17 cellular contexts compared by ENCODE assay signal in genomic region chr15:58049520-58050227, GRCh38. TPM values are rescaled to one million over a fixed set of nuclear protein-coding genes. Genes with fewer than 3 reads are reported as not detected.
DNase-seq lines count a peak whose midpoint lies in the region; ATAC-seq, FAIRE-seq and TF ChIP-seq lines count a peak whose summit lies in the region.
"Had no signal": no experiment of that assay in that cellular context is flagged by ENCODE, and none has a peak within 500 bp of the region (broad histone marks: within the 10 kb centered on the region; RNA-seq: fewer than 3 reads in every experiment).

No MANE protein-coding gene starts in this region.

- H3K79me2 ChIP-seq in K562 (ENCODE audit: control insufficient read depth, insufficient read depth, low read length) = peaks cover 99% of the 10 kb centered on the region

- peak; percentile 7 for FAIRE-seq in A549 (lab: Jason Lieb, UNC)
- FAIRE-seq in K562 (lab: Jason Lieb, UNC) = no peak

- H3K27me3 ChIP-seq in HAP-1 (ENCODE audit: low read depth) (no peaks in the 10 kb centered on the region; the same call in 1 of the 2 replicates), K562 (ENCODE audit: control insufficient read depth in 2 of 2, insufficient read depth in 2 of 2, low read length in 2 of 2) (no peaks in the 10 kb centered on the region)
- H3K27me3 ChIP-seq: BLaER1 treated with 17β-estradiol and CSF1 and Interleukin-3, amounts not matched to agents 10 nM and 100 nM had no signal

- 0 out of 2 replicates have a peak, but pooled peaks cover 3% of the 10 kb centered on the region for H4K20me1 ChIP-seq in K562 (replicated peaks; ENCODE audit: control insufficient read depth, insufficient read depth, low read length)
- H4K20me1 ChIP-seq: BLaER1 treated with 17β-estradiol and CSF1 and Interleukin-3, amounts not matched to agents 10 nM and 100 nM had no signal

- H3K9me3 ChIP-seq in A549 = 0 out of 3 replicates have a peak, but pooled peaks cover 4% of the 10 kb centered on the region
- H3K9me3 ChIP-seq in HAP-1 = no peaks in the 10 kb centered on the region
- H3K9me3 ChIP-seq in K562 (replicated peaks; ENCODE audit: control insufficient read depth, insufficient read depth, low read depth, low read length) = no peaks in the 10 kb centered on the region
- H3K9me3 ChIP-seq: BLaER1 treated with 17β-estradiol and CSF1 and Interleukin-3, amounts not matched to agents 10 nM and 100 nM had no signal

- no TSS peak for BruUV-seq in K562 (replicated peaks; lab: Mats Ljungman, UMichigan)

- TF ChIP-seq CTCF in A549 (IDR thresholded peaks at IDR 0.05) = no peak
- no peak for TF ChIP-seq CTCF in K562 (IDR thresholded peaks at IDR 0.05 in 2 of 3, conservative IDR thresholded peaks at IDR 0.05 in 1 of 3; ENCODE audit: insufficient read depth in 2 of 3, low read depth in 1 of 3, low read length in 3 of 3)

- intact Hi-C loops in K562 (cut with micrococcal nuclease) (no loop called here), head of caudate nucleus (cut with DNase I) (no loop called here)

- H3K4me2 ChIP-seq in A549 = no peak overlapping the region
- no peak overlapping the region for H3K4me2 ChIP-seq in K562 (ENCODE audit: insufficient read depth, low read length)
- H3K4me2 ChIP-seq: BLaER1 treated with 17β-estradiol and CSF1 and Interleukin-3, amounts not matched to agents 10 nM and 100 nM had no signal

- POLR2A ChIA-PET in A549 (lab: Yijun Ruan, JAX) (no interaction called here), K562 (lab: Yijun Ruan, JAX) (interaction anchor here (0.6 to 0.7 kb wide), 2 partner anchors 135 to 301 kb away, joined by 3 to 4 read pairs; no protein-coding TSS in a partner anchor)

- ATAC-seq in A549 (no peak; a peak in 1 of 6 replicates), K562 (peak; percentile 47), GM21390 (IDR thresholded peaks at IDR 0.05; ENCODE audit: unreplicated experiment) (no peak)
- ATAC-seq: HCT116 had no signal

- WGBS in A549 (ENCODE audit: missing lambda C conversion rate) = 2% methylated on average over 3 of the region's 3 CpGs
- 81% methylated on average over 3 of the region's 3 CpGs for WGBS in K562 (ENCODE audit: insufficient coverage, low coverage, missing lambda C conversion rate)

- H3K36me3 ChIP-seq in HAP-1 (replicated peaks) (no peaks in the 10 kb centered on the region), K562 (ENCODE audit: control insufficient read depth, insufficient read depth, low read length) (peaks cover 56% of the 10 kb centered on the region; the same call in 2 of the 3 replicates)
- H3K36me3 ChIP-seq: BLaER1 treated with 17β-estradiol and CSF1 and Interleukin-3, amounts not matched to agents 10 nM and 100 nM had no signal

- in situ Hi-C loops in HAP-1 (cut with MboI; ENCODE audit: low sequenced_read_pairs) (no loop called here), K562 (cut with MboI) (loop anchor here (25.0 kb wide), 2 partner anchors 312 to 487 kb away; no protein-coding TSS in a partner anchor)

- H2AFZ ChIP-seq in K562 (ENCODE audit: low read depth, low read length) = no peak overlapping the region

- no peaks in the 10 kb centered on the region for H3K9me1 ChIP-seq in K562 (ENCODE audit: control insufficient read depth, insufficient read depth, low read length)

- no peak for TF ChIP-seq EP300 in A549 (IDR thresholded peaks at IDR 0.05)
- no peak for TF ChIP-seq EP300 in K562 (IDR thresholded peaks at IDR 0.05; ENCODE audit: low read length)

- DNase-seq in A549 (ENCODE audit: low read depth in 1 of 2, low spot score in 1 of 2) (no peak), HAP-1 (ENCODE audit: low spot score in 2 of 2) (peak; percentile 57 to 71), K562 (ENCODE audit: extremely low read depth in 1 of 4, low spot score in 3 of 4) (no peak), iPS-NIHi11 (ENCODE audit: low spot score) (peak; percentile 18), NCI-H2081 (lab: John Stamatoyannopoulos, UW) (no peak), NCI-H128 (lab: John Stamatoyannopoulos, UW; ENCODE audit: unreplicated experiment) (no peak), head of caudate nucleus (no peak)
- DNase-seq: 8988T; ACHN; CD4-positive, CD25-positive, alpha-beta regulatory T cell; DMS53; GOT3; IMR-90 had no signal

- TF ChIP-seq POLR2A in A549 (IDR thresholded peaks at IDR 0.05; ENCODE audit: low read length) = no peak
- peak; percentile 16; the same call in 1 of the 2 replicates for TF ChIP-seq POLR2A in K562 (conservative IDR thresholded peaks at IDR 0.05)

- no peaks in the 10 kb centered on the region for H3K4me1 ChIP-seq in A549
- peaks cover 37% of the 10 kb centered on the region for H3K4me1 ChIP-seq in HAP-1
- H3K4me1 ChIP-seq in K562 (replicated peaks in 1 of 2; ENCODE audit: control insufficient read depth in 2 of 2, insufficient read depth in 2 of 2, low read length in 2 of 2) = peaks cover 0 to 20% of the 10 kb centered on the region in 2 experiments; a peak in 2 of 5 replicates

- CTCF ChIA-PET in A549 (lab: Yijun Ruan, JAX) = interaction anchor here (2.5 to 4.1 kb wide), 2 partner anchors 17 to 133 kb away, joined by 9 to 17 read pairs; partner anchors contain the start of gene ALDH1A2
- CTCF ChIA-PET in K562 (lab: Yijun Ruan, JAX; ENCODE audit: low intra/inter-chr PET ratio) = no interaction called here

- no peak overlapping the region for H3K4me3 ChIP-seq in A549
- H3K4me3 ChIP-seq in HAP-1 = no peak overlapping the region
- no peak overlapping the region for H3K4me3 ChIP-seq in K562
- H3K4me3 ChIP-seq: BLaER1 treated with 17β-estradiol and CSF1 and Interleukin-3, amounts not matched to agents 10 nM and 100 nM had no signal

- H3K27ac ChIP-seq in A549 = no peak overlapping the region
- peak overlapping the region; percentile 16; the same call in 1 of the 3 replicates for H3K27ac ChIP-seq in K562 (ENCODE audit: extremely low read depth, low read depth, low read length)
- H3K27ac ChIP-seq: BLaER1 treated with 17β-estradiol and CSF1 and Interleukin-3, amounts not matched to agents 10 nM and 100 nM; HL-60 had no signal

- H3K9ac ChIP-seq in K562 (ENCODE audit: insufficient read depth in 1 of 2, low read depth in 2 of 2, low read length in 2 of 2) = no peak overlapping the region
- H3K9ac ChIP-seq: BLaER1 treated with 17β-estradiol and CSF1 and Interleukin-3, amounts not matched to agents 10 nM and 100 nM had no signal

- no peak for TF ChIP-seq RAD21 in A549 (conservative IDR thresholded peaks at IDR 0.05 in 1 of 2, IDR thresholded peaks at IDR 0.05 in 1 of 2)
- no peak for TF ChIP-seq RAD21 in K562 (CRISPR knock-in tag; conservative IDR thresholded peaks at IDR 0.05 in 1 of 2, IDR thresholded peaks at IDR 0.05 in 1 of 2)

TF ChIP-seq in A549, 52 proteins besides CTCF, POLR2A, EP300 and RAD21:
- no peak for TF ChIP-seq GATA3 (IDR thresholded peaks at IDR 0.05; ENCODE audit: borderline replicate concordance)
- TF ChIP-seq SREBF2 (IDR thresholded peaks at IDR 0.05) = no peak
- TF ChIP-seq CBX8 (IDR thresholded peaks at IDR 0.05) = no peak
- TF ChIP-seq RARB (CRISPR knock-in tag; IDR thresholded peaks at IDR 0.05) = no peak
- no peak for TF ChIP-seq CEBPB (IDR thresholded peaks at IDR 0.05)
- TF ChIP-seq NPAS2 (CRISPR knock-in tag; IDR thresholded peaks at IDR 0.05; ENCODE audit: borderline replicate concordance) = no peak
- no peak for TF ChIP-seq ZC3H11A (IDR thresholded peaks at IDR 0.05)
- TF ChIP-seq POLR2AphosphoS2 (conservative IDR thresholded peaks at IDR 0.05; ENCODE audit: low read length) = no peak
- no peak for TF ChIP-seq FOXS1 (CRISPR knock-in tag; IDR thresholded peaks at IDR 0.05)

TF ChIP-seq in K562, 482 proteins besides CTCF, POLR2A, EP300 and RAD21:
- peak; percentile 28; the same call in 1 of the 2 replicates for TF ChIP-seq POLR2AphosphoS5 (IDR thresholded peaks at IDR 0.05; ENCODE audit: control insufficient read depth, insufficient read depth, low read depth, low read length)
- no peak for TF ChIP-seq SRSF9 (IDR thresholded peaks at IDR 0.05; ENCODE audit: borderline replicate concordance, low read depth, low read length)

RNA-seq across cellular contexts. Expression of gene ALDH1A2, which starts 15.8 kb away (rescaled TPM):
- polyA plus RNA-seq in A549 (2011; rRNA removed) (0.23 and 0.30 TPM in 2 replicates), A549 (2017; fragmentation: RNase III; extraction: RNeasy Plus Mini Kit Qiagen cat#74134 plus additional on column Dnase treatment) (0.22 to 0.35 TPM (median 0.25 TPM) in 3 replicates), K562 (2011; rRNA removed) (357 and 368 TPM in 2 replicates), K562 (2014; fragmentation: Illumina TruSeq; extraction: Trizol) (310 and 328 TPM in 2 replicates), K562 (2014; fragmentation: Nextera tagmentation; extraction: Ambion mirVana) (100 to 1,000 TPM; 115 to 185 TPM), K562 (2014; rRNA removed) (347 and 404 TPM in 2 replicates)
- not detected in 2 replicates for polyA plus RNA-seq in A549 (2012; cell fraction: cytosol; rRNA removed)
- polyA plus RNA-seq in A549 (2012; cell fraction: nucleus; rRNA removed) = 0.04 and 0.26 TPM in 2 replicates
- 1.4 TPM in 1 of 2 replicates, not detected in the other for polyA minus RNA-seq in A549 (2011; rRNA and poly(A)+ RNA removed)
- 198 and 216 TPM in 2 replicates for total RNA-seq in K562 (2011; cell fraction: chromatin; rRNA removed; ENCODE audit: low replicate concordance)
- total RNA-seq in K562 (2011; cell fraction: nucleolus; rRNA removed) = 93.6 and 103 TPM in 2 replicates
- total RNA-seq in K562 (2011; cell fraction: nucleoplasm; rRNA removed) = 137 and 198 TPM in 2 replicates
- total RNA-seq in K562 (2014; rRNA removed) (231 and 291 TPM in 2 replicates), K562 (2014; rRNA removed; fragmentation: Illumina TruSeq; extraction: Trizol) (333 and 354 TPM in 2 replicates), K562 (2015; rRNA removed; fragmentation: Illumina TruSeq; extraction: Trizol) (328 and 338 TPM in 2 replicates), K562 (2021) (393 and 398 TPM in 2 replicates)
- 230 and 238 TPM in 2 replicates for polyA plus RNA-seq in K562 (2011; cell fraction: cytosol; rRNA removed)
- polyA plus RNA-seq in K562 (2011; cell fraction: nucleus; rRNA removed) = 194 and 196 TPM in 2 replicates
- polyA plus RNA-seq in K562 (2012) = 303 and 340 TPM in 2 replicates
- polyA minus RNA-seq in K562 (2011; rRNA and poly(A)+ RNA removed) = 402 and 407 TPM in 2 replicates
- polyA minus RNA-seq in K562 (2011; cell fraction: cytosol; rRNA and poly(A)+ RNA removed) = 228 and 368 TPM in 2 replicates
- 133 and 189 TPM in 2 replicates for polyA minus RNA-seq in K562 (2011; cell fraction: nucleus; rRNA and poly(A)+ RNA removed)
- total RNA-seq: CD4-positive, CD25-positive, alpha-beta regulatory T cell; IMR-90 had no signal
- polyA plus RNA-seq: CD4-positive, CD25-positive, alpha-beta regulatory T cell; IMR-90 had no signal

Comparison
In these comparisons a context has a peak if more than half of its experiments do, and no peak if none do; other contexts are left out.
1. DNase-seq: peak in HAP-1 (2 of 2) and iPS-NIHi11 (single experiment); none in A549 (0 of 2), K562 (0 of 4), NCI-H2081 (0 of 2), NCI-H128 (single experiment) and head of caudate nucleus (0 of 42).
2. RNA of gene ALDH1A2, which starts 15.8 kb away (polyA plus RNA-seq): 115 to 404 TPM in K562; 0.04 to 0.35 TPM in A549; every median in the first group is over 10 times any median in the second.
3. Of the 35 proteins assayed by ChIP-seq in both K562 and A549: peak only in K562: POLR2A; only in A549: none; in both: none; in neither: 34.